9 cellular contexts compared by ENCODE assay signal in genomic region chr14:103724116-103724515, GRCh38. TPM values are rescaled to one million over a fixed set of nuclear protein-coding genes. Genes with fewer than 3 reads are reported as not detected.
DNase-seq lines count a peak whose midpoint lies in the region; ATAC-seq, FAIRE-seq and TF ChIP-seq lines count a peak whose summit lies in the region.
"Had no signal": no experiment of that assay in that cellular context is flagged by ENCODE, and none has a peak within 500 bp of the region (broad histone marks: within the 10 kb centered on the region; RNA-seq: fewer than 3 reads in every experiment).

No MANE protein-coding gene starts in this region.

- 15 to 29% methylated on average over 18 to 20 of the region's 20 CpGs for WGBS in pancreas, 2 donors

- H4K20me1 ChIP-seq in astrocyte (ENCODE audit: insufficient read depth, low read length) = peaks cover 70% of the 10 kb centered on the region
- no peaks in the 10 kb centered on the region for H4K20me1 ChIP-seq in PC-3 (ENCODE audit: low read length)

- H2AFZ ChIP-seq in astrocyte (ENCODE audit: low read depth, low read length) = no peak overlapping the region
- H2AFZ ChIP-seq in PC-3 (ENCODE audit: low read length) = no peak overlapping the region

- peak; percentile 68 to 81 (median 80) for ATAC-seq in pancreas
- ATAC-seq in PC-3 = no peak

- H3K36me3 ChIP-seq in astrocyte (ENCODE audit: insufficient read depth, low read length) = peaks cover 7% of the 10 kb centered on the region
- H3K36me3 ChIP-seq in cardiac muscle cell = peaks cover 4% of the 10 kb centered on the region
- no peaks in the 10 kb centered on the region for H3K36me3 ChIP-seq in pancreas
- no peaks in the 10 kb centered on the region for H3K36me3 ChIP-seq in PC-3 (ENCODE audit: low read depth, low read length)

- H3K27ac Mint-ChIP-seq in astrocyte (ENCODE audit: unreplicated experiment) = peak overlapping the region; percentile 47
- H3K27ac Mint-ChIP-seq in immature natural killer cell = no peak overlapping the region

- peaks cover 32% of the 10 kb centered on the region for H3K4me1 ChIP-seq in astrocyte (ENCODE audit: insufficient read depth, low read length)
- H3K4me1 ChIP-seq in cardiac muscle cell (ENCODE audit: low read depth) = peaks cover 30% of the 10 kb centered on the region
- peaks cover 17 to 32% (median 29%) of the 10 kb centered on the region in 3 donors for H3K4me1 ChIP-seq in pancreas
- peaks cover 14% of the 10 kb centered on the region for H3K4me1 ChIP-seq in PC-3 (ENCODE audit: insufficient read depth, low read length)

- FAIRE-seq in astrocyte (lab: Jason Lieb, UNC) (no peak), pancreas (lab: Jason Lieb, UNC) (no peak)

- peak overlapping the region; percentile 19 for H3K4me2 ChIP-seq in astrocyte (ENCODE audit: low read length)
- no peak overlapping the region for H3K4me2 ChIP-seq in PC-3 (ENCODE audit: low read length)

- H3K4me1 Mint-ChIP-seq in astrocyte (ENCODE audit: low read depth, unreplicated experiment) (peaks cover 21% of the 10 kb centered on the region), immature natural killer cell (no peaks in the 10 kb centered on the region)

- peak overlapping the region; percentile 14 for H3K27ac ChIP-seq in astrocyte (ENCODE audit: low read depth, low read length)
- peak overlapping the region; percentile 63 for H3K27ac ChIP-seq in cardiac muscle cell
- peak overlapping the region in 2 of 4 donors; percentile 37 to 47 for H3K27ac ChIP-seq in pancreas
- no peak overlapping the region for H3K27ac ChIP-seq in PC-3 (ENCODE audit: low read length)

- H3K9me3 Mint-ChIP-seq in astrocyte (ENCODE audit: unreplicated experiment) (no peaks in the 10 kb centered on the region), immature natural killer cell (no peaks in the 10 kb centered on the region)

- H3K36me3 Mint-ChIP-seq in astrocyte (ENCODE audit: low read depth, unreplicated experiment) (peaks cover 8% of the 10 kb centered on the region), immature natural killer cell (peaks cover 0 to 6% (median 0%) of the 10 kb centered on the region in 3 donors)

- intact Hi-C loops in pancreas (cut with DNase I) (no loop called here), PC-3 (cut with micrococcal nuclease) (loop anchor here (5.0 kb wide), 1 partner anchor 188 kb away; no protein-coding TSS in a partner anchor)

- CTCF ChIA-PET in PC-3 (lab: Charles Lee) = no interaction called here

- H3K9me3 ChIP-seq in astrocyte (ENCODE audit: insufficient read depth, low read depth, low read length) = no peaks in the 10 kb centered on the region
- H3K9me3 ChIP-seq in cardiac muscle cell (ENCODE audit: low read depth) = no peaks in the 10 kb centered on the region
- no peaks in the 10 kb centered on the region for H3K9me3 ChIP-seq in pancreas
- no peaks in the 10 kb centered on the region for H3K9me3 ChIP-seq in PC-3 (ENCODE audit: low read length)

- peaks cover 75% of the 10 kb centered on the region for H3K79me2 ChIP-seq in astrocyte (ENCODE audit: insufficient read depth, low read length)
- H3K79me2 ChIP-seq in PC-3 (ENCODE audit: low read length) = peaks cover 67% of the 10 kb centered on the region

- H3K27me3 Mint-ChIP-seq in astrocyte (ENCODE audit: low read depth, unreplicated experiment) (no peaks in the 10 kb centered on the region), immature natural killer cell (ENCODE audit: low read depth in 3 of 3) (peaks cover 0 to 2% (median 0%) of the 10 kb centered on the region in 3 donors)

- peaks cover 4% of the 10 kb centered on the region for H3F3A ChIP-seq in PC-3 (ENCODE audit: low read length, unreplicated experiment)

- BruUV-seq in PC-3 (replicated peaks; lab: Mats Ljungman, UMichigan) = no TSS peak

- DNase-seq in AG08395 (ENCODE audit: low spot score) = peak; percentile 49
- DNase-seq in astrocyte (ENCODE audit: low read depth) = peak; percentile 56
- peak; percentile 77 to 83 for DNase-seq in cardiac muscle cell (ENCODE audit: low read depth in 1 of 2, low spot score in 1 of 2)
- peak; percentile 79 to 94 (median 86) for DNase-seq in pancreas
- no peak for DNase-seq in PC-3
- DNase-seq in NCI-H2081 treated with DMSO at 0.1 percent for 48 hours (lab: John Stamatoyannopoulos, UW) = no peak
- no peak for DNase-seq in immature natural killer cell
- DNase-seq in NCI-H2029 treated with DMSO at 0.1 percent for 48 hours (lab: John Stamatoyannopoulos, UW) = no peak
- DNase-seq: retina had no signal

- H3K4me3 Mint-ChIP-seq in astrocyte (ENCODE audit: unreplicated experiment) (no peak overlapping the region), immature natural killer cell (no peak overlapping the region)

- TF ChIP-seq CTCF in astrocyte (IDR thresholded peaks at IDR 0.05; ENCODE audit: insufficient read depth, low read depth, low read length) (no peak), cardiac muscle cell (IDR thresholded peaks at IDR 0.05; ENCODE audit: low read depth, low read length) (no peak), pancreas (IDR thresholded peaks at IDR 0.05) (no peak), PC-3 (conservative IDR thresholded peaks at IDR 0.05; ENCODE audit: low read depth, low read length) (no peak)

- H3K27me3 ChIP-seq in astrocyte (ENCODE audit: insufficient read depth, low read length) (no peaks in the 10 kb centered on the region), cardiac muscle cell (no peaks in the 10 kb centered on the region), pancreas (no peaks in the 10 kb centered on the region), PC-3 (ENCODE audit: low read length) (no peaks in the 10 kb centered on the region)

- POLR2A ChIA-PET in PC-3 (lab: Charles Lee; ENCODE audit: unreplicated experiment) = no interaction called here

- no peak overlapping the region for H3K4me3 ChIP-seq in astrocyte (ENCODE audit: insufficient read depth, low read depth, low read length)
- no peak overlapping the region for H3K4me3 ChIP-seq in cardiac muscle cell
- no peak overlapping the region for H3K4me3 ChIP-seq in pancreas
- H3K4me3 ChIP-seq in PC-3 (ENCODE audit: low read length) = no peak overlapping the region

- H3K9ac ChIP-seq in astrocyte (ENCODE audit: low read length) = peak overlapping the region; percentile 43
- H3K9ac ChIP-seq in PC-3 (ENCODE audit: low read length) = no peak overlapping the region

- no peaks in the 10 kb centered on the region for H3K9me2 ChIP-seq in PC-3 (replicated peaks; ENCODE audit: low read length)

RNA-seq across cellular contexts. Expression of gene ZFYVE21, which starts 8.5 kb away (rescaled TPM):
- total RNA-seq in astrocyte = 41.7 and 42.0 TPM in 2 replicates
- 118 and 135 TPM in 2 replicates for total RNA-seq in cardiac muscle cell
- 120 and 127 TPM in 2 replicates for polyA plus RNA-seq in cardiac muscle cell
- total RNA-seq in pancreas = 10 to 100 TPM; 13.7 to 24.9 (median 16.2) TPM
- 10 to 100 TPM; 22.1 to 32.6 TPM for polyA plus RNA-seq in pancreas
- total RNA-seq in PC-3 (2014; rRNA removed) = 47.2 and 50.1 TPM in 2 replicates
- polyA plus RNA-seq in immature natural killer cell = 10 to 100 TPM; 11.4 to 29.0 (median 13.6) TPM

RNA-seq across cellular contexts. Expression of gene XRCC3, which starts 8.9 kb away (rescaled TPM):
- 2.3 and 5.2 TPM in 2 replicates for total RNA-seq in astrocyte
- total RNA-seq in cardiac muscle cell = 19.1 and 27.5 TPM in 2 replicates
- polyA plus RNA-seq in cardiac muscle cell = 12.1 and 15.8 TPM in 2 replicates
- 1 to 10 TPM; 1.7 to 4.3 (median 2.7) TPM for total RNA-seq in pancreas
- polyA plus RNA-seq in pancreas = 1 to 10 TPM; 4.4 to 5.2 TPM
- total RNA-seq in PC-3 (2014; rRNA removed) = 61.3 and 80.3 TPM in 2 replicates
- polyA plus RNA-seq in immature natural killer cell = 1 to 10 TPM; 4.0 to 5.7 (median 5.4) TPM

Comparison
In these comparisons a context has a peak if more than half of its experiments do, and no peak if none do; other contexts are left out.
1. DNase-seq: peak in AG08395 (single experiment), astrocyte (single experiment), cardiac muscle cell (2 of 2) and pancreas (6 of 6); none in PC-3 (single experiment), NCI-H2081 treated with DMSO at 0.1 percent for 48 hours (single experiment), immature natural killer cell (0 of 3) and NCI-H2029 treated with DMSO at 0.1 percent for 48 hours (single experiment).